In the genomic region with DNA sequence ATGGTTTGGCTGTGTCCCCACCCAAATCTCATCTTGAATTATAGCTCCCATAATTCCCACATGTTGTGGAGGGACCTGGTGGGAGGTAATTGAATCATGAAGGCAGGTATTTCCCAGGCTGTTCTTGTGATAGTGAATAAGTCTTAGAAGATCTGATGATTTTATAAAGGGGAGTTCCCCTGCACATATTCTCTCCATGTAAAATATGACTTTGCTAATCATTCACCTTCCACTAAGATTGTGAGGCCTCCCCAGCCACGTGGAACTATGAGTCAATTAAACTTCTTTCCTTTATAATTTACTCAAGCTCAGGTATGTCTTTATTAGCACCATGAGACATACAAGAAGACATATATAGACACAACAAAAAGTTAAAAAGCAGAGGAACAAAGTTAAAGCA, we compare ENCODE assay signal across 30 cellular contexts.
"Had no signal": no experiment of that assay in that cellular context is flagged by ENCODE, and none has a peak within 500 bp of the region (broad histone marks: within the 10 kb centered on the region; RNA-seq: fewer than 3 reads in every experiment).

No MANE protein-coding gene starts in this region.

- H3K27me3 ChIP-seq: colonic mucosa, esophagus muscularis mucosa, foreskin keratinocyte, gastroesophageal sphincter, heart right ventricle, neural progenitor cell, right atrium auricular region, testis, tibial artery had no signal

- H3K27ac Mint-ChIP-seq: dendritic cell treated with granulocyte-macrophage colony-stimulating factor and Interleukin-4, amounts not matched to agents 40 ng/mL and 50 ng/mL, for 4 days; endodermal cell; mesothelial cell of epicardium; naive thymus-derived CD4-positive, alpha-beta T cell; nephron; neural progenitor cell; progenitor cell of endocrine pancreas; stimulated activated memory B cell treated with anti-CD40 and anti-IgM and Interleukin-4, amounts not matched to agents 10 μg/mL and 1 μg/mL and 100 μg/mL, for 72 hours; type B pancreatic cell had no signal

- H3K27ac ChIP-seq: colonic mucosa, epithelial cell of prostate, esophagus muscularis mucosa, foreskin keratinocyte, gastroesophageal sphincter, heart right ventricle, neural progenitor cell, parathyroid adenoma, right atrium auricular region, testis, tibial artery had no signal

- H3K79me2 ChIP-seq: parathyroid adenoma had no signal

- H3K9me3 ChIP-seq: colonic mucosa, testis had no signal

- H3K4me3 ChIP-seq: colonic mucosa, esophagus muscularis mucosa, gastroesophageal sphincter, heart right ventricle, lung, neural progenitor cell, right atrium auricular region, smooth muscle cell, testis, tibial artery had no signal

- H3K36me3 Mint-ChIP-seq: neural progenitor cell; stimulated activated memory B cell treated with anti-CD40 and anti-IgM and Interleukin-4, amounts not matched to agents 10 μg/mL and 1 μg/mL and 100 μg/mL, for 72 hours; type B pancreatic cell had no signal

- H3K27me3 Mint-ChIP-seq: dendritic cell treated with granulocyte-macrophage colony-stimulating factor and Interleukin-4, amounts not matched to agents 40 ng/mL and 50 ng/mL, for 4 days; naive thymus-derived CD4-positive, alpha-beta T cell; progenitor cell of endocrine pancreas; stimulated activated memory B cell treated with anti-CD40 and anti-IgM and Interleukin-4, amounts not matched to agents 10 μg/mL and 1 μg/mL and 100 μg/mL, for 72 hours; type B pancreatic cell had no signal

- H2AFZ ChIP-seq: neural progenitor cell, parathyroid adenoma had no signal

- H3K36me3 ChIP-seq: colonic mucosa, esophagus muscularis mucosa, neural progenitor cell, right atrium auricular region had no signal

- H3K4me2 ChIP-seq: neural progenitor cell, smooth muscle cell had no signal

- H3K4me1 Mint-ChIP-seq: endodermal cell; mesothelial cell of epicardium; naive thymus-derived CD4-positive, alpha-beta T cell; nephron; neural progenitor cell; stimulated activated memory B cell treated with anti-CD40 and anti-IgM and Interleukin-4, amounts not matched to agents 10 μg/mL and 1 μg/mL and 100 μg/mL, for 72 hours had no signal

- ATAC-seq: foreskin keratinocyte; gastroesophageal sphincter; heart right ventricle; left lobe of liver; naive thymus-derived CD4-positive, alpha-beta T cell; sciatic nerve; stimulated activated memory B cell treated with anti-CD40 and anti-IgM and Interleukin-4, amounts not matched to agents 10 μg/mL and 1 μg/mL and 100 μg/mL, for 72 hours; stimulated activated naive CD8-positive, alpha-beta T cell treated with anti-CD3 and anti-CD28 coated beads, Interleukin-15, Interleukin-2, amounts not matched to agents 100 U/mL and 50 U/mL, for 24 hours had no signal

- H3K4me1 ChIP-seq: colonic mucosa, esophagus muscularis mucosa, foreskin keratinocyte, gastroesophageal sphincter, parathyroid adenoma, right atrium auricular region, testis, tibial artery had no signal

- DNase-seq: colonic mucosa; effector CD8-positive, alpha-beta T cell; endodermal cell; glutamatergic neuron; heart right ventricle; hippocampal formation; mesenchymal stem cell; naive thymus-derived CD4-positive, alpha-beta T cell; stimulated activated CD4-positive, alpha-beta T cell treated with anti-CD3 and anti-CD28 coated beads, Interleukin-4, amount 100 ng/mL, for 4 hours; stimulated activated naive CD8-positive, alpha-beta T cell treated with anti-CD3 and anti-CD28 coated beads, Interleukin-15, Interleukin-2, amounts not matched to agents 100 U/mL and 50 U/mL, for 24 hours; substantia nigra; testis; tibial artery had no signal

- H3K4me3 Mint-ChIP-seq: dendritic cell treated with granulocyte-macrophage colony-stimulating factor and Interleukin-4, amounts not matched to agents 40 ng/mL and 50 ng/mL, for 4 days; endodermal cell; mesothelial cell of epicardium; naive thymus-derived CD4-positive, alpha-beta T cell; nephron; neural progenitor cell; stimulated activated memory B cell treated with anti-CD40 and anti-IgM and Interleukin-4, amounts not matched to agents 10 μg/mL and 1 μg/mL and 100 μg/mL, for 72 hours; type B pancreatic cell had no signal
